8 cellular contexts compared by ENCODE assay signal in the genomic region with DNA sequence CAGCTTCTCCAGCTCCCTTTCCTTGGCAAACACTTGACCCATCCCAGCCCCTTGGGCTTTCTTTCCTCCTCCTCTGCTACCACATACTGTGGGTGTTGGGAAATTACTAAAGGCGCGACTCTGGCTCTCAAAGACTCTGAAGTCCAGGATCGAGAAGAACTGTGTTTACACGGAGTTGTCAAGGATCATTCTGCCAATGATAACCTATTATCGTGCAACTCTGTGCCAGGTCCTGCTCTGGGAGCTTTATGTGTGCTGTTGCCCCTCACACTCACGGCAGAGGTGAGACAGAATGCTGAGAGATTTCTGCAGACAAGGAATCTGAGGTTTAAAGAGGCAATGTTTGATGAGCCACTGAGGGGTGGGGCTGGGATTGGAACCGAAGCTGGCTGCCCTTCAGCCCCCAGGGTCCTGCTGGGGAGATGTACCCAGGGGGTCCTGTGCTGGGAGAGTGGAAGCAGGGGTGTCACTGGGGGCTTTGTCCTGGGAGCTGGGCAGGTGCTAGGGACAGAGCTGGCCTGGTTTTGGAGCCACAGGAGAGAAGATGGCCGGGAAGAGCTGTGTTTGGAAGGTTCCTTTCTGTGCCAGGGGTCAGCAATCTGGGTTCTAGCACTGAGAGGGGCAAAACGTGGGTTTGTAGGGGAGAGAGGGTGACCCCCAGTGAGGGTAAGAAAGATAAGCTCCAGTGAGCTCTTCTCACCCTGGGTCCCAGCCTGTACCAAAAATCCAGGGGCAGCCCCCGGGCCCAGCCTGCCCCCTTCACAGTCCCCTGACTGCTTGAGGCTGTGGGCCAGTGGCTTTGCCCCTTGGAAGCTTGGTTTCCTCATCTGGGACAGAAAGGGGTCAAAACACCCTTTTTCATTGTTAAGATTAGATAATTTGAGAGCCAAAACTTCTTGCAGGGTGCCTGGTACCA.
DNase-seq lines count a peak whose midpoint lies in the region; ATAC-seq, FAIRE-seq and TF ChIP-seq lines count a peak whose summit lies in the region.

No MANE protein-coding gene starts in this region.

- FAIRE-seq in small intestine (lab: Jason Lieb, UNC), result no peak

- peaks cover 7% of the 10 kb centered on the region for H3K36me3 Mint-ChIP-seq in T-cell

- H3K4me1 ChIP-seq in GM23248 (ENCODE audit: insufficient read depth) (peaks cover 80% of the 10 kb centered on the region), left ventricle myocardium inferior (peaks cover 93% of the 10 kb centered on the region), small intestine (ENCODE audit: control insufficient read depth in 2 of 2, insufficient read depth in 1 of 2, low read depth in 1 of 2, low read length in 1 of 2) (peaks cover 14 to 42% of the 10 kb centered on the region in 2 donors)

- H3F3A ChIP-seq in GM23248 (ENCODE audit: insufficient read depth), result peaks cover 32% of the 10 kb centered on the region; the same call in 1 of the 2 replicates

- peak overlapping the region; percentile 95 to 99 for H3K27ac Mint-ChIP-seq in T-cell

- H3K9me2 ChIP-seq in GM23248 (ENCODE audit: insufficient read depth), result no peaks in the 10 kb centered on the region

- no peaks in the 10 kb centered on the region for H3K36me3 ChIP-seq in GM23248 (ENCODE audit: low read depth)
- no peaks in the 10 kb centered on the region for H3K36me3 ChIP-seq in left ventricle myocardium inferior
- no peaks in the 10 kb centered on the region for H3K36me3 ChIP-seq in small intestine (ENCODE audit: control insufficient read depth in 2 of 2, insufficient read depth in 2 of 2, low read length in 2 of 2)

- DNase-seq in GM23248 (no peak), T-cell (peak in 3 of 34 experiments; percentile 13 to 23 (median 15)), left ventricle myocardium inferior (no peak), small intestine (no peak), NOMO-1 treated with DMSO at 0.1 percent for 48 hours (lab: John Stamatoyannopoulos, UW; ENCODE audit: unreplicated experiment) (no peak), DMS153 treated with DMSO at 0.1 percent for 48 hours (lab: John Stamatoyannopoulos, UW; ENCODE audit: unreplicated experiment) (no peak)
- no peak for DNase-seq in activated CD4-positive, CD25-positive, alpha-beta regulatory T cell (lab: John Stamatoyannopoulos, UW)

- H3K9me3 ChIP-seq in GM23248 (ENCODE audit: low read depth) (no peaks in the 10 kb centered on the region), left ventricle myocardium inferior (replicated peaks) (no peaks in the 10 kb centered on the region), small intestine (ENCODE audit: control insufficient read depth, low read depth) (no peaks in the 10 kb centered on the region)

- H3K79me2 ChIP-seq in GM23248 (ENCODE audit: insufficient read depth), result peaks cover 100% of the 10 kb centered on the region

- peak overlapping the region; percentile 25 for H3K4me2 ChIP-seq in GM23248 (ENCODE audit: unreplicated experiment)

- H3K27me3 ChIP-seq in GM23248 (replicated peaks; ENCODE audit: insufficient read depth), result no peaks in the 10 kb centered on the region
- H3K27me3 ChIP-seq in left ventricle myocardium inferior (ENCODE audit: low read depth), result no peaks in the 10 kb centered on the region
- H3K27me3 ChIP-seq in small intestine (ENCODE audit: control insufficient read depth in 2 of 2, insufficient read depth in 2 of 2, low read length in 2 of 2), result no peaks in the 10 kb centered on the region

- H3K4me3 ChIP-seq in GM23248, result no peak overlapping the region
- peak overlapping the region; percentile 20 for H3K4me3 ChIP-seq in left ventricle myocardium inferior
- no peak overlapping the region for H3K4me3 ChIP-seq in small intestine (ENCODE audit: low read depth in 1 of 2, low read length in 2 of 2)

- no peak for TF ChIP-seq CTCF in left ventricle myocardium inferior (IDR thresholded peaks at IDR 0.05; ENCODE audit: borderline replicate concordance)

- intact Hi-C loops in left ventricle myocardium inferior (cut with micrococcal nuclease), result no loop called here

- H2AFZ ChIP-seq in GM23248, result no peak overlapping the region

- H3K27ac ChIP-seq in GM23248 (peak overlapping the region; percentile 54), left ventricle myocardium inferior (replicated peaks) (peak overlapping the region; percentile 79), small intestine (ENCODE audit: low read depth in 1 of 2, low read length in 1 of 2) (peak overlapping the region; percentile 75 to 84)

- H3K9me3 Mint-ChIP-seq in T-cell, result no peaks in the 10 kb centered on the region

- 44 to 47% methylated on average over 10 of the region's 10 CpGs for WGBS in GM23248 (ENCODE audit: low coverage in 1 of 2, low lambda C conversion rate in 2 of 2, missing lambda C conversion rate in 2 of 2), 2 experiments
- WGBS in small intestine, 3 donors, result 7 to 25% (median 19%) methylated on average over 10 of the region's 10 CpGs

- H4K20me1 ChIP-seq in GM23248 (ENCODE audit: insufficient read depth), result no peaks in the 10 kb centered on the region

- ATAC-seq in T-cell (replicated peaks in 1 of 4) (peak; percentile 13 to 48 (median 29)), GM21717 (IDR thresholded peaks at IDR 0.05; ENCODE audit: unreplicated experiment) (no peak)

- H3K9ac ChIP-seq in GM23248, result peak overlapping the region; percentile 58

- peak overlapping the region; percentile 74 to 79 (median 77) for H3K4me3 Mint-ChIP-seq in T-cell

- peaks cover 87 to 98% (median 94%) of the 10 kb centered on the region in 3 donors for H3K4me1 Mint-ChIP-seq in T-cell

- CTCF ChIA-PET in T-cell (lab: Charles Lee), result interaction anchor here in 1 of 2 donors (1.0 to 1.2 kb wide), 3 partner anchors 13 to 52 kb away, joined by 3 to 4 read pairs (median 4); no protein-coding TSS in a partner anchor

- POLR2A ChIA-PET in T-cell (lab: Charles Lee), result no interaction called here

- no peaks in the 10 kb centered on the region for H3K27me3 Mint-ChIP-seq in T-cell

- in situ Hi-C loops in GM23248 (cut with MboI), result no loop called here
